ENCODE assay signal across 28 cellular contexts in the genomic region with DNA sequence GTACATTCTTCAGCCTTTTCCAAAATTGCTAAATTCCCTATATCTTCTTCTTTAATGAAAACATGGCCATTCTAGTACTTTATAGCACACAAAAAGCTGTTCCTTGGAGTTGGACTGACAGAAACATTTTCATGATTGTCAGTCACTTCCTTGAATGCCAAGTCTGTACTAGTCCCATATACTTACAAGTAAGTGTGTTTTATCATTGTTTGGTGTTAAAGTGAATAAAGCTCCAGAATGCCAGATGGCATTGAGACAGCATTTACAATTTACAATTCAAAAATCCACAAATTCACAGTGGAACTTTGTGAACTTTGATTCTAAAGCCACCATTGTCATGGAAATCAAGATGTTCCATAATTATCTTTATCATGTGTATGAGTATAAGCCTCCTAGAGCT. TPM values are rescaled to one million over a fixed set of nuclear protein-coding genes. Genes with fewer than 3 reads are reported as not detected.
"Had no signal": no experiment of that assay in that cellular context is flagged by ENCODE, and none has a peak within 500 bp of the region (broad histone marks: within the 10 kb centered on the region; RNA-seq: fewer than 3 reads in every experiment).

No MANE protein-coding gene starts in this region.

- H3K9me3 ChIP-seq: left ventricle myocardium inferior, pancreas, prostate gland, stomach, thoracic aorta, tibial artery, upper lobe of right lung had no signal

- H3K27me3 Mint-ChIP-seq: stimulated activated naive B cell treated with anti-CD40 and anti-IgM and Interleukin-4, amounts not matched to agents 10 μg/mL and 1 μg/mL and 100 μg/mL, for 72 hours had no signal

- H3K4me1 ChIP-seq: left ventricle myocardium inferior, pancreas, prostate gland, upper lobe of right lung had no signal

- H3K4me1 Mint-ChIP-seq: naive thymus-derived CD8-positive, alpha-beta T cell; neural crest cell; stimulated activated naive B cell treated with anti-CD40 and anti-IgM and Interleukin-4, amounts not matched to agents 10 μg/mL and 1 μg/mL and 100 μg/mL, for 72 hours had no signal

- H3K27me3 ChIP-seq: hepatocyte, pancreas, stomach, tibial artery, upper lobe of right lung had no signal

- H3K27ac ChIP-seq: hepatocyte, left ventricle myocardium inferior, pancreas, prostate gland, stomach, thoracic aorta, tibial artery, upper lobe of right lung had no signal

- H3K27ac Mint-ChIP-seq: naive thymus-derived CD8-positive, alpha-beta T cell; stimulated activated naive B cell treated with anti-CD40 and anti-IgM and Interleukin-4, amounts not matched to agents 10 μg/mL and 1 μg/mL and 100 μg/mL, for 72 hours had no signal

- H3K4me3 Mint-ChIP-seq: naive thymus-derived CD8-positive, alpha-beta T cell; nephron; neural crest cell; stimulated activated naive B cell treated with anti-CD40 and anti-IgM and Interleukin-4, amounts not matched to agents 10 μg/mL and 1 μg/mL and 100 μg/mL, for 72 hours had no signal

- FAIRE-seq: pancreas, urothelium cell line had no signal

- H3K4me2 ChIP-seq: hepatocyte had no signal

- ATAC-seq: naive thymus-derived CD8-positive, alpha-beta T cell; pancreas; right cardiac atrium; stimulated activated naive B cell treated with anti-CD40 and anti-IgM and Interleukin-4, amounts not matched to agents 10 μg/mL and 1 μg/mL and 100 μg/mL, for 72 hours; stimulated activated naive CD8-positive, alpha-beta T cell treated with anti-CD3 and anti-CD28 coated beads, Interleukin-15, Interleukin-2, amounts not matched to agents 100 U/mL and 50 U/mL, for 24 hours; upper lobe of right lung had no signal

- H3K36me3 ChIP-seq: left ventricle myocardium inferior, pancreas, prostate gland, stomach, thoracic aorta, tibial artery, upper lobe of right lung had no signal

- H2AFZ ChIP-seq: hepatocyte had no signal

- H3K9me3 Mint-ChIP-seq: naive thymus-derived CD8-positive, alpha-beta T cell; nephron; neural crest cell; stimulated activated naive B cell treated with anti-CD40 and anti-IgM and Interleukin-4, amounts not matched to agents 10 μg/mL and 1 μg/mL and 100 μg/mL, for 72 hours had no signal

- H3K36me3 Mint-ChIP-seq: naive thymus-derived CD8-positive, alpha-beta T cell; stimulated activated naive B cell treated with anti-CD40 and anti-IgM and Interleukin-4, amounts not matched to agents 10 μg/mL and 1 μg/mL and 100 μg/mL, for 72 hours had no signal

- DNase-seq: islet precursor cell; left ventricle myocardium inferior; mesenchymal stem cell; naive thymus-derived CD8-positive, alpha-beta T cell; nucleus accumbens; pancreas; posterior cingulate gyrus; retina; right cardiac atrium; stimulated activated CD4-positive, alpha-beta T cell treated with anti-CD3 and anti-CD28 coated beads, Interleukin-12 subunit alpha, Interleukin-12 subunit beta, amount 100 ng/mL, for 4 hours; stimulated activated CD4-positive, alpha-beta T cell treated with anti-CD3 and anti-CD28 coated beads, Interleukin-15, amount 100 ng/mL, for 24 hours; stimulated activated CD4-positive, alpha-beta T cell treated with anti-CD3 and anti-CD28 coated beads, Interleukin-2, amount 100 ng/mL, for 24 hours; stimulated activated CD4-positive, alpha-beta T cell treated with anti-CD3 and anti-CD28 coated beads, Interleukin-4, amount 100 ng/mL, for 1 hour; stimulated activated naive B cell treated with anti-CD40 and anti-IgM and Interleukin-4, amounts not matched to agents 10 μg/mL and 1 μg/mL and 100 μg/mL, for 72 hours; stimulated activated naive CD8-positive, alpha-beta T cell treated with anti-CD3 and anti-CD28 coated beads, Interleukin-15, Interleukin-2, amounts not matched to agents 100 U/mL and 50 U/mL, for 24 hours; stomach; tibial artery; trophoblast cell; upper lobe of right lung had no signal

- H3K4me3 ChIP-seq: hepatocyte, left ventricle myocardium inferior, lung, pancreas, prostate gland, skin epidermis, stomach, thoracic aorta, tibial artery, upper lobe of right lung had no signal

- H3K79me2 ChIP-seq: hepatocyte had no signal

RNA-seq across cellular contexts. Expression of a gene that starts 36.5 kb away (rescaled TPM):
- total RNA-seq: kidney epithelial cell; naive thymus-derived CD8-positive, alpha-beta T cell had no signal
- polyA plus RNA-seq: naive thymus-derived CD8-positive, alpha-beta T cell had no signal
